ENCODE assay signal across 8 cellular contexts in the genomic region with DNA sequence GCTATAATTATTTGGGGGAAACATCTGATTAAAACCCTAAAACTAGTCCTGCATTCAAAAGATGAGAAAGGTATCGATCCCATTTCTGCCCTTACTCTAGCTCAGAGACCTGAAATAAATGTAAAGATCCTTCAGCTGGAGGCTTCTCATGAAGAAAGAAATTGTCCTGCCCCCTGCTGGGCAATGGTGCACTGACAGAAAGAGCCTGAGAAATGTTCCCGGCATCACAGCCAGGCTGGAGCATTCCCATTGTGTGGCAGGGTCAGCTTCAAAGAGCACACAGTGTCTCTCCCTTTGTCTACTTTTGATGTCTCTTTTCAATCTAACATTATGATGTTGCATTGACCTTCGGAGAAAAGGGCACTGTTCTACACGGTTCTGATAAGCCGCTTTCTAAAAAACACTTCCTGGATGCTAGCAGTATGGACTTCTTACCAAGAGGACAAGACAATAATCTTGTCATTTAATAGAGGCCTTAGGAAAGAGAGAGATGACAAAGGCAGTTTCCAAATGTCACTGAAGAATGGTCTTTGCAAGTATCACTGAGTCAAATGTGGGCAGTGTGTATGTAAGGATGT.
DNase-seq lines count a peak whose midpoint lies in the region; TF ChIP-seq lines count a peak whose summit lies in the region.

No MANE protein-coding gene starts in this region.

- H2BK5ac ChIP-seq in mesenchymal stem cell (ENCODE audit: low read depth, low read length, poor library complexity, severe bottlenecking): no peak overlapping the region

- H3K4me3 ChIP-seq in ectodermal cell (ENCODE audit: insufficient read depth, low read depth, low read length) (no peak overlapping the region), mesenchymal stem cell (ENCODE audit: insufficient read depth in 1 of 2, low read depth in 1 of 2, low read length in 2 of 2) (no peak overlapping the region)

- H4K8ac ChIP-seq in mesenchymal stem cell (ENCODE audit: low read length): no peak overlapping the region

- H3K36me3 ChIP-seq in ectodermal cell (ENCODE audit: control insufficient read depth, insufficient read depth, low read length): no peaks in the 10 kb centered on the region
- H3K36me3 ChIP-seq in mesenchymal stem cell (ENCODE audit: control insufficient read depth in 1 of 2, insufficient read depth in 2 of 2, low read depth in 1 of 2, low read length in 2 of 2): no peaks in the 10 kb centered on the region

- no peak overlapping the region for H3K4ac ChIP-seq in mesenchymal stem cell (ENCODE audit: low read depth in 1 of 2, low read length in 2 of 2)

- H3K23ac ChIP-seq in mesenchymal stem cell (ENCODE audit: low read length in 2 of 2): no peak overlapping the region

- no peak overlapping the region for H2BK12ac ChIP-seq in mesenchymal stem cell (ENCODE audit: low read length in 2 of 2)

- DNase-seq in AG09319 (ENCODE audit: extremely low read depth, low read depth) (no peak), GM13977 (ENCODE audit: low spot score) (peak; percentile 13), NCI-H460 (ENCODE audit: extremely low read depth, low read depth) (peak; percentile 6), mesenchymal stem cell (peak; percentile 38), CD1c-positive myeloid dendritic cell (ENCODE audit: extremely low spot score) (no peak), NCI-H345 treated with DMSO at 0.1 percent for 48 hours (lab: John Stamatoyannopoulos, UW; ENCODE audit: unreplicated experiment) (no peak)
- DNase-seq in effector CD8-positive, alpha-beta T cell (lab: John Stamatoyannopoulos, UW): no peak

- H3K27ac ChIP-seq in ectodermal cell (ENCODE audit: insufficient read depth, low read depth, low read length, poor library complexity, severe bottlenecking): peak overlapping the region; percentile 31
- H3K27ac ChIP-seq in mesenchymal stem cell (ENCODE audit: low read length, poor library complexity, severe bottlenecking): no peak overlapping the region

- H3K4me1 ChIP-seq in ectodermal cell (ENCODE audit: control insufficient read depth, insufficient read depth, low read length): no peaks in the 10 kb centered on the region
- H3K4me1 ChIP-seq in mesenchymal stem cell (ENCODE audit: control insufficient read depth, insufficient read depth, low read depth, low read length): no peaks in the 10 kb centered on the region

- H2AK5ac ChIP-seq in mesenchymal stem cell (ENCODE audit: low read length, severe bottlenecking): no peak overlapping the region

- no peak overlapping the region for H4K91ac ChIP-seq in mesenchymal stem cell (ENCODE audit: low read length)

- in situ Hi-C loops in GM13977 (cut with MboI; ENCODE audit: low pct_unique_long_range_greater_than_20kb, low sequenced_read_pairs, unreplicated experiment): no loop called here

- H3K79me1 ChIP-seq in mesenchymal stem cell (replicated peaks; ENCODE audit: low read length, poor library complexity, severe bottlenecking): peaks cover 18% of the 10 kb centered on the region

- WGBS in ectodermal cell, 2 experiments: 55 to 64% methylated on average over 5 of the region's 5 CpGs
- WGBS in mesenchymal stem cell: 78% methylated on average over 5 of the region's 5 CpGs

- no peaks in the 10 kb centered on the region for H3K27me3 ChIP-seq in ectodermal cell (ENCODE audit: control insufficient read depth, insufficient read depth, low read length, poor library complexity, severe bottlenecking)
- H3K27me3 ChIP-seq in mesenchymal stem cell (ENCODE audit: control insufficient read depth in 1 of 2, insufficient read depth in 1 of 2, low read length in 2 of 2): no peaks in the 10 kb centered on the region

- H3K9me3 ChIP-seq in ectodermal cell (ENCODE audit: control insufficient read depth, low read length): no peaks in the 10 kb centered on the region
- no peaks in the 10 kb centered on the region for H3K9me3 ChIP-seq in mesenchymal stem cell (ENCODE audit: control insufficient read depth, low read length)

- peak; percentile 70 for TF ChIP-seq CTCF in AG09319 (IDR thresholded peaks at IDR 0.05; ENCODE audit: low read depth, low read length)
- peak; percentile 55 for TF ChIP-seq CTCF in GM13977 (IDR thresholded peaks at IDR 0.05; ENCODE audit: extremely low read depth, insufficient read depth, missing control alignments)

- H2BK120ac ChIP-seq in mesenchymal stem cell (ENCODE audit: low read depth, low read length): no peak overlapping the region

- no peak overlapping the region for H3K9ac ChIP-seq in mesenchymal stem cell (ENCODE audit: low read length)

- H3K14ac ChIP-seq in mesenchymal stem cell (ENCODE audit: low read length in 2 of 2): no peak overlapping the region

- no peak overlapping the region for H3K4me2 ChIP-seq in mesenchymal stem cell (ENCODE audit: low read length, poor library complexity, severe bottlenecking)

- H3K18ac ChIP-seq in mesenchymal stem cell (ENCODE audit: low read depth in 1 of 2, low read length in 2 of 2): no peak overlapping the region

- H2BK15ac ChIP-seq in mesenchymal stem cell (ENCODE audit: low read depth, poor library complexity, severe bottlenecking): no peak overlapping the region

- H2AFZ ChIP-seq in mesenchymal stem cell (ENCODE audit: low read depth, low read length): no peak overlapping the region

Comparison
In these comparisons a context has a peak if more than half of its experiments do, and no peak if none do; other contexts are left out.
1. DNase-seq: peak in GM13977 (single experiment), NCI-H460 (single experiment) and mesenchymal stem cell (single experiment); none in AG09319 (single experiment), CD1c-positive myeloid dendritic cell (single experiment), NCI-H345 treated with DMSO at 0.1 percent for 48 hours (single experiment) and effector CD8-positive, alpha-beta T cell (single experiment).